ENCODE assay signal across 14 cellular contexts in the genomic region with DNA sequence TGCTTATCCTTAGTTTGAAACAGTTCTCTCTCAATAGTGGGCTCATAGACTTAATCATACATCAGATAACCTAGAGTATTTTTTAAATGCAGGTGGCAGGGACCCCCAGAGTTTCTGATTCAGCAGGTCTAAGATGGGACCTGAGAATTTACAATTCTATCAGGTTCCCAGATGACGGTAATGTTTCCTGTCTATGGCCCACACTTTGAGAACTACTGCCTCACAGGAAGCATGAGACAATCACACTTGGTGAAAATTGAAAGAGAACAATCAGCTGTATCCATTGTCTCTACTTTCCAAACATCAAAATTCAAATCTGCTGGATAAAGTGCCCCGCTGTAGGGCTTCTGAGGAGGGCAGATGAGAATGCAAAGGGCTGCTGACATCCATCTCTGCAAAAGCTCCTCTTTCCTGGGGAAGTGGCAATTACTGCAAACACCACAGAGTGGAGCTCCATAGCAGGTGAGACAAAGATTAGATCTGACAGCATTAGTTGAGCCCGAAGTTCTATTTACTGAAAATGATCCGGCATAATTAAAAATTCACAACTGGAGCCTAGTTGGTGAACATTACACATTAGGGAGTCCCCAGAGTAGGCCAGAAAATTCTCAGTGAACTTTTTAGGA.
DNase-seq lines count a peak whose midpoint lies in the region; ATAC-seq and TF ChIP-seq lines count a peak whose summit lies in the region.
"Had no signal": no experiment of that assay in that cellular context is flagged by ENCODE, and none has a peak within 500 bp of the region (broad histone marks: within the 10 kb centered on the region; RNA-seq: fewer than 3 reads in every experiment).

No MANE protein-coding gene starts in this region.

- H3K36me3 ChIP-seq in SJCRH30 (no peaks in the 10 kb centered on the region), left lung (no peaks in the 10 kb centered on the region), gastrocnemius medialis (no peaks in the 10 kb centered on the region)
- H3K36me3 ChIP-seq: lower lobe of right lung, tibial artery had no signal

- H3K9me3 ChIP-seq in SJCRH30 (replicated peaks) (no peaks in the 10 kb centered on the region), left lung (no peaks in the 10 kb centered on the region), gastrocnemius medialis (no peaks in the 10 kb centered on the region)
- H3K9me3 ChIP-seq: lower lobe of right lung, tibial artery had no signal

- intact Hi-C loops in left lung (cut with DNase I) = no loop called here
- intact Hi-C loops in Right ventricle myocardium superior (cut with DNase I) = no loop called here
- intact Hi-C loops in gastrocnemius medialis (cut with DNase I; ENCODE audit: low total_unique reads) = no loop called here

- no peak overlapping the region for H3K4me3 ChIP-seq in SJCRH30
- no peak overlapping the region for H3K4me3 ChIP-seq in left lung
- H3K4me3 ChIP-seq in gastrocnemius medialis = no peak overlapping the region
- H3K4me3 ChIP-seq: coronary artery, lower lobe of right lung, tibial artery had no signal

- H3K27ac Mint-ChIP-seq in activated naive CD4-positive, alpha-beta T cell treated with anti-CD3 and anti-CD28 coated beads, Interleukin-2, amount 50 U/mL, for 72 hours = no peak overlapping the region
- H3K27ac Mint-ChIP-seq: activated naive CD4-positive, alpha-beta T cell treated with anti-CD3 and anti-CD28 coated beads for 36 hours had no signal

- peaks cover 0 to 6% of the 10 kb centered on the region in 2 donors for H3K36me3 Mint-ChIP-seq in activated naive CD4-positive, alpha-beta T cell treated with anti-CD3 and anti-CD28 coated beads, Interleukin-2, amount 50 U/mL, for 72 hours

- DNase-seq in Ammon's horn (ENCODE audit: low spot score) (peak; percentile 21), SJCRH30 (peak; percentile 2 to 29), left lung (no peak), Right ventricle myocardium superior (no peak), gastrocnemius medialis (no peak), ACHN (no peak)
- DNase-seq in activated naive CD4-positive, alpha-beta T cell treated with anti-CD3 and anti-CD28 coated beads, Interleukin-2, amount 50 U/mL, for 72 hours (ENCODE audit: low spot score in 2 of 2) = no peak
- DNase-seq: activated naive CD4-positive, alpha-beta T cell treated with anti-CD3 and anti-CD28 coated beads for 36 hours; foreskin fibroblast; lower lobe of right lung; NCI-H2029 treated with DMSO at 0.1 percent for 48 hours; tibial artery had no signal

- in situ Hi-C loops in gastrocnemius medialis (cut with MboI; ENCODE audit: low sequenced_read_pairs in 4 of 4) = no loop called here
- in situ Hi-C loops in ACHN (cut with HindIII; ENCODE audit: low pct_ligation_motif_present, low pct_unique_long_range_greater_than_20kb, low sequenced_read_pairs) = no loop called here

- H3K27me3 ChIP-seq in SJCRH30 (no peaks in the 10 kb centered on the region), left lung (no peaks in the 10 kb centered on the region), gastrocnemius medialis (no peaks in the 10 kb centered on the region)
- H3K27me3 ChIP-seq: tibial artery had no signal

- H3K4me1 ChIP-seq in SJCRH30 = no peaks in the 10 kb centered on the region
- H3K4me1 ChIP-seq in left lung = no peaks in the 10 kb centered on the region
- no peaks in the 10 kb centered on the region for H3K4me1 ChIP-seq in gastrocnemius medialis
- H3K4me1 ChIP-seq: lower lobe of right lung, tibial artery had no signal

- ATAC-seq in GM21423 (IDR thresholded peaks at IDR 0.05; ENCODE audit: unreplicated experiment) (peak; percentile 40), left lung (peak; percentile 44), Right ventricle myocardium superior (ENCODE audit: poor library complexity) (no peak), gastrocnemius medialis (no peak)
- ATAC-seq in activated naive CD4-positive, alpha-beta T cell treated with anti-CD3 and anti-CD28 coated beads, Interleukin-2, amount 50 U/mL, for 72 hours = no peak

- H3K27ac ChIP-seq in SJCRH30 (no peak overlapping the region), left lung (no peak overlapping the region), gastrocnemius medialis (no peak overlapping the region)
- H3K27ac ChIP-seq: coronary artery, lower lobe of right lung, tibial artery had no signal

- H3K9me3 Mint-ChIP-seq in activated naive CD4-positive, alpha-beta T cell treated with anti-CD3 and anti-CD28 coated beads, Interleukin-2, amount 50 U/mL, for 72 hours = peaks cover 6 to 7% of the 10 kb centered on the region in 2 donors

- TF ChIP-seq POLR2A in gastrocnemius medialis (IDR thresholded peaks at IDR 0.05) = no peak

- TF ChIP-seq CTCF in left lung (IDR thresholded peaks at IDR 0.05) (no peak), gastrocnemius medialis (IDR thresholded peaks at IDR 0.05 in 4 of 5, conservative IDR thresholded peaks at IDR 0.05 in 1 of 5) (no peak)

Comparison
In these comparisons a context has a peak if more than half of its experiments do, and no peak if none do; other contexts are left out.
1. DNase-seq: peak in Ammon's horn (single experiment) and SJCRH30 (2 of 2); none in left lung (0 of 2), activated naive CD4-positive, alpha-beta T cell treated with anti-CD3 and anti-CD28 coated beads, Interleukin-2, amount 50 U/mL, for 72 hours (0 of 2), Right ventricle myocardium superior (single experiment), gastrocnemius medialis (0 of 2) and ACHN (single experiment).
2. ATAC-seq: peak in GM21423 (single experiment) and left lung (single experiment); none in activated naive CD4-positive, alpha-beta T cell treated with anti-CD3 and anti-CD28 coated beads, Interleukin-2, amount 50 U/mL, for 72 hours (0 of 2), Right ventricle myocardium superior (single experiment) and gastrocnemius medialis (0 of 2).